In the genomic region with DNA sequence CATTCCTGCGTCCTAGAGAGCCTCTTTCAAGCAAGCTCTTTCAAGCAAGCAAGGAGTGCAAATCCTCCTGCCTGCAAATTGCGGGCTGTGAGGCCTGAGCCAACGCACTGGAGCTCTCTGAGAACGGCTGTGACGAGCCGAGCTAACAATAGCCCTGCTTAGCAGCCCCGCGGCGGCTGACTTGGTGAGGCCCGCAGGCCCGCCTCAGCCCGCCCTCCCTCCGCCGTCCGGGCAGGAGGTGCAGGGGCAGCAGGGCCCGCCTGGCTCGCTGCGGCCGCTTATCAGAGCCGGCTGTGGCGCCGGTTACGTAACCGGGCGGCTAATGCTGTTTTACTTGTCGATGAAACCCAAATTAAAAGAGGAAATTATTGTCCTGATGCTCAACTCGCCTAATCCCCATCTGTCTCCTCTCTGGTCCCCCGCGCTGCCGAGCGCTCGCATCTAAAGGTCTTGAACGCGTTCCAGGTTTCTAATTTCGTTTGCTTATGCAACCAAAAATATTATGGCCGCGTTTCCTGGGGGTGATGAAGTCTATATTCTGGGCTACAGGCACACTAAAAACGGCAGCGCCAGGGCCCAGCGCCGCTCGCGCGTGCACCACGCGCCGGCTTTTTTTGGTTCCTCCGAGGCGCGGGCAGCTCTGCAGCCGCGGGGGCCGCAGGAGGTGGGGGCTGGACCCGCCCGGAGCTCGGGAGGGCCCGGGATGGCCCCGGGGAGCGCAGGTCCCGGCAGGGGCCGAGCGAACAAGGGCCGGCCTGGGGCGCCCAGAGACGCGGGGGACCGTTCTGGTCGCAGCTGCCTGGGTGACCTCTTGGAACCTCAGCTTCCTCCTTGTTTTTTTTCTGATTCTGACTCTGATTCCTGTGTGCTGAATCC, we compare ENCODE assay signal across 1 cellular context.
TF ChIP-seq lines count a peak whose summit lies in the region.

No MANE protein-coding gene starts in this region.

TF ChIP-seq in HepG2, 621 proteins besides CTCF, POLR2A, EP300 and RAD21 (continued from another document and continues in another):
- TF ChIP-seq, protein P1, sequence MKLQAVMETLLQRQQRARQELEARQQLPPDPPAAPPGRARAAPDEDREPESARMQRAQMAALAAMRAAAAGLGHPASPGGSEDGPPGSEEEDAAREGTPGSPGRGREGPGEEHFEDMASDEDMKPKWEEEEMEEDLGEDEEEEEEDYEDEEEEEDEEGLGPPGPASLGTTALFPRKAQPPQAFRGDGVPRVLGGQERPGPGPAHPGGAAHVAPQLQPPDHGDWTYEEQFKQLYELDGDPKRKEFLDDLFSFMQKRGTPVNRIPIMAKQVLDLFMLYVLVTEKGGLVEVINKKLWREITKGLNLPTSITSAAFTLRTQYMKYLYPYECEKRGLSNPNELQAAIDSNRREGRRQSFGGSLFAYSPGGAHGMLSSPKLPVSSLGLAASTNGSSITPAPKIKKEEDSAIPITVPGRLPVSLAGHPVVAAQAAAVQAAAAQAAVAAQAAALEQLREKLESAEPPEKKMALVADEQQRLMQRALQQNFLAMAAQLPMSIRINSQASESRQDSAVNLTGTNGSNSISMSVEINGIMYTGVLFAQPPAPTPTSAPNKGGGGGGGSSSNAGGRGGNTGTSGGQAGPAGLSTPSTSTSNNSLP (IDR thresholded peaks at IDR 0.05; ENCODE audit: low read depth, low read length) = peak; percentile 46
- TF ChIP-seq ZNF737 (CRISPR knock-in tag; IDR thresholded peaks at IDR 0.05; ENCODE audit: borderline replicate concordance) = peak; percentile 81
- TF ChIP-seq NCOA5 (CRISPR knock-in tag; IDR thresholded peaks at IDR 0.05) = no peak
- TF ChIP-seq LCORL (IDR thresholded peaks at IDR 0.05) = no peak
- TF ChIP-seq LCORL (CRISPR knock-in tag; IDR thresholded peaks at IDR 0.05) = peak; percentile 94
- TF ChIP-seq, protein P2, sequence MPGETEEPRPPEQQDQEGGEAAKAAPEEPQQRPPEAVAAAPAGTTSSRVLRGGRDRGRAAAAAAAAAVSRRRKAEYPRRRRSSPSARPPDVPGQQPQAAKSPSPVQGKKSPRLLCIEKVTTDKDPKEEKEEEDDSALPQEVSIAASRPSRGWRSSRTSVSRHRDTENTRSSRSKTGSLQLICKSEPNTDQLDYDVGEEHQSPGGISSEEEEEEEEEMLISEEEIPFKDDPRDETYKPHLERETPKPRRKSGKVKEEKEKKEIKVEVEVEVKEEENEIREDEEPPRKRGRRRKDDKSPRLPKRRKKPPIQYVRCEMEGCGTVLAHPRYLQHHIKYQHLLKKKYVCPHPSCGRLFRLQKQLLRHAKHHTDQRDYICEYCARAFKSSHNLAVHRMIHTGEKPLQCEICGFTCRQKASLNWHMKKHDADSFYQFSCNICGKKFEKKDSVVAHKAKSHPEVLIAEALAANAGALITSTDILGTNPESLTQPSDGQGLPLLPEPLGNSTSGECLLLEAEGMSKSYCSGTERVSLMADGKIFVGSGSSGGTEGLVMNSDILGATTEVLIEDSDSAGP (CRISPR knock-in tag; IDR thresholded peaks at IDR 0.05; ENCODE audit: borderline replicate concordance) = peak; percentile 89; the same call in 1 of the 2 replicates
- TF ChIP-seq, protein P3, sequence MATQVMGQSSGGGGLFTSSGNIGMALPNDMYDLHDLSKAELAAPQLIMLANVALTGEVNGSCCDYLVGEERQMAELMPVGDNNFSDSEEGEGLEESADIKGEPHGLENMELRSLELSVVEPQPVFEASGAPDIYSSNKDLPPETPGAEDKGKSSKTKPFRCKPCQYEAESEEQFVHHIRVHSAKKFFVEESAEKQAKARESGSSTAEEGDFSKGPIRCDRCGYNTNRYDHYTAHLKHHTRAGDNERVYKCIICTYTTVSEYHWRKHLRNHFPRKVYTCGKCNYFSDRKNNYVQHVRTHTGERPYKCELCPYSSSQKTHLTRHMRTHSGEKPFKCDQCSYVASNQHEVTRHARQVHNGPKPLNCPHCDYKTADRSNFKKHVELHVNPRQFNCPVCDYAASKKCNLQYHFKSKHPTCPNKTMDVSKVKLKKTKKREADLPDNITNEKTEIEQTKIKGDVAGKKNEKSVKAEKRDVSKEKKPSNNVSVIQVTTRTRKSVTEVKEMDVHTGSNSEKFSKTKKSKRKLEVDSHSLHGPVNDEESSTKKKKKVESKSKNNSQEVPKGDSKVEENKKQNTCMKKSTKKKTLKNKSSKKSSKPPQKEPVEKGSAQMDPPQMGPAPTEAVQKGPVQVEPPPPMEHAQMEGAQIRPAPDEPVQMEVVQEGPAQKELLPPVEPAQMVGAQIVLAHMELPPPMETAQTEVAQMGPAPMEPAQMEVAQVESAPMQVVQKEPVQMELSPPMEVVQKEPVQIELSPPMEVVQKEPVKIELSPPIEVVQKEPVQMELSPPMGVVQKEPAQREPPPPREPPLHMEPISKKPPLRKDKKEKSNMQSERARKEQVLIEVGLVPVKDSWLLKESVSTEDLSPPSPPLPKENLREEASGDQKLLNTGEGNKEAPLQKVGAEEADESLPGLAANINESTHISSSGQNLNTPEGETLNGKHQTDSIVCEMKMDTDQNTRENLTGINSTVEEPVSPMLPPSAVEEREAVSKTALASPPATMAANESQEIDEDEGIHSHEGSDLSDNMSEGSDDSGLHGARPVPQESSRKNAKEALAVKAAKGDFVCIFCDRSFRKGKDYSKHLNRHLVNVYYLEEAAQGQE (IDR thresholded peaks at IDR 0.05; ENCODE audit: borderline replicate concordance in 1 of 2, low read depth in 1 of 2, low read length in 2 of 2) = no peak
- no peak for TF ChIP-seq ZNF468 (CRISPR knock-in tag; IDR thresholded peaks at IDR 0.05)
- TF ChIP-seq ZSCAN22 (CRISPR knock-in tag; IDR thresholded peaks at IDR 0.05) = no peak; the same call in 1 of the 2 replicates
- TF ChIP-seq, protein P4, sequence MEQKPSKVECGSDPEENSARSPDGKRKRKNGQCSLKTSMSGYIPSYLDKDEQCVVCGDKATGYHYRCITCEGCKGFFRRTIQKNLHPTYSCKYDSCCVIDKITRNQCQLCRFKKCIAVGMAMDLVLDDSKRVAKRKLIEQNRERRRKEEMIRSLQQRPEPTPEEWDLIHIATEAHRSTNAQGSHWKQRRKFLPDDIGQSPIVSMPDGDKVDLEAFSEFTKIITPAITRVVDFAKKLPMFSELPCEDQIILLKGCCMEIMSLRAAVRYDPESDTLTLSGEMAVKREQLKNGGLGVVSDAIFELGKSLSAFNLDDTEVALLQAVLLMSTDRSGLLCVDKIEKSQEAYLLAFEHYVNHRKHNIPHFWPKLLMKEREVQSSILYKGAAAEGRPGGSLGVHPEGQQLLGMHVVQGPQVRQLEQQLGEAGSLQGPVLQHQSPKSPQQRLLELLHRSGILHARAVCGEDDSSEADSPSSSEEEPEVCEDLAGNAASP (CRISPR knock-in tag; IDR thresholded peaks at IDR 0.05; ENCODE audit: borderline replicate concordance) = no peak; the same call in none of the 2 replicates
- 0 out of 4 replicates have a peak, but pooled peaks of 1 of the 2 experiments have one; percentile 19 for TF ChIP-seq NR2F1 (CRISPR knock-in tag; IDR thresholded peaks at IDR 0.05)
- TF ChIP-seq, protein P5, sequence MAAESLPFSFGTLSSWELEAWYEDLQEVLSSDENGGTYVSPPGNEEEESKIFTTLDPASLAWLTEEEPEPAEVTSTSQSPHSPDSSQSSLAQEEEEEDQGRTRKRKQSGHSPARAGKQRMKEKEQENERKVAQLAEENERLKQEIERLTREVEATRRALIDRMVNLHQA (CRISPR knock-in tag; IDR thresholded peaks at IDR 0.05) = no peak
- TF ChIP-seq, protein P6, sequence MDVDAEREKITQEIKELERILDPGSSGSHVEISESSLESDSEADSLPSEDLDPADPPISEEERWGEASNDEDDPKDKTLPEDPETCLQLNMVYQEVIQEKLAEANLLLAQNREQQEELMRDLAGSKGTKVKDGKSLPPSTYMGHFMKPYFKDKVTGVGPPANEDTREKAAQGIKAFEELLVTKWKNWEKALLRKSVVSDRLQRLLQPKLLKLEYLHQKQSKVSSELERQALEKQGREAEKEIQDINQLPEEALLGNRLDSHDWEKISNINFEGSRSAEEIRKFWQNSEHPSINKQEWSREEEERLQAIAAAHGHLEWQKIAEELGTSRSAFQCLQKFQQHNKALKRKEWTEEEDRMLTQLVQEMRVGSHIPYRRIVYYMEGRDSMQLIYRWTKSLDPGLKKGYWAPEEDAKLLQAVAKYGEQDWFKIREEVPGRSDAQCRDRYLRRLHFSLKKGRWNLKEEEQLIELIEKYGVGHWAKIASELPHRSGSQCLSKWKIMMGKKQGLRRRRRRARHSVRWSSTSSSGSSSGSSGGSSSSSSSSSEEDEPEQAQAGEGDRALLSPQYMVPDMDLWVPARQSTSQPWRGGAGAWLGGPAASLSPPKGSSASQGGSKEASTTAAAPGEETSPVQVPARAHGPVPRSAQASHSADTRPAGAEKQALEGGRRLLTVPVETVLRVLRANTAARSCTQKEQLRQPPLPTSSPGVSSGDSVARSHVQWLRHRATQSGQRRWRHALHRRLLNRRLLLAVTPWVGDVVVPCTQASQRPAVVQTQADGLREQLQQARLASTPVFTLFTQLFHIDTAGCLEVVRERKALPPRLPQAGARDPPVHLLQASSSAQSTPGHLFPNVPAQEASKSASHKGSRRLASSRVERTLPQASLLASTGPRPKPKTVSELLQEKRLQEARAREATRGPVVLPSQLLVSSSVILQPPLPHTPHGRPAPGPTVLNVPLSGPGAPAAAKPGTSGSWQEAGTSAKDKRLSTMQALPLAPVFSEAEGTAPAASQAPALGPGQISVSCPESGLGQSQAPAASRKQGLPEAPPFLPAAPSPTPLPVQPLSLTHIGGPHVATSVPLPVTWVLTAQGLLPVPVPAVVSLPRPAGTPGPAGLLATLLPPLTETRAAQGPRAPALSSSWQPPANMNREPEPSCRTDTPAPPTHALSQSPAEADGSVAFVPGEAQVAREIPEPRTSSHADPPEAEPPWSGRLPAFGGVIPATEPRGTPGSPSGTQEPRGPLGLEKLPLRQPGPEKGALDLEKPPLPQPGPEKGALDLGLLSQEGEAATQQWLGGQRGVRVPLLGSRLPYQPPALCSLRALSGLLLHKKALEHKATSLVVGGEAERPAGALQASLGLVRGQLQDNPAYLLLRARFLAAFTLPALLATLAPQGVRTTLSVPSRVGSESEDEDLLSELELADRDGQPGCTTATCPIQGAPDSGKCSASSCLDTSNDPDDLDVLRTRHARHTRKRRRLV (CRISPR knock-in tag; IDR thresholded peaks at IDR 0.05) = 0 out of 2 replicates have a peak, but pooled peaks have one; percentile 71
- peak; percentile 56; the same call in 1 of the 2 replicates for TF ChIP-seq ZNF33B (CRISPR knock-in tag; IDR thresholded peaks at IDR 0.05)
- no peak; the same call in 1 of the 2 replicates for TF ChIP-seq ZFAT (CRISPR knock-in tag; conservative IDR thresholded peaks at IDR 0.05)
- TF ChIP-seq XRCC5 (optimal IDR thresholded peaks at IDR 0.05; ENCODE audit: low read length) = no peak
- TF ChIP-seq NFYB (CRISPR knock-in tag; IDR thresholded peaks at IDR 0.05) = no peak
- TF ChIP-seq, protein P7, sequence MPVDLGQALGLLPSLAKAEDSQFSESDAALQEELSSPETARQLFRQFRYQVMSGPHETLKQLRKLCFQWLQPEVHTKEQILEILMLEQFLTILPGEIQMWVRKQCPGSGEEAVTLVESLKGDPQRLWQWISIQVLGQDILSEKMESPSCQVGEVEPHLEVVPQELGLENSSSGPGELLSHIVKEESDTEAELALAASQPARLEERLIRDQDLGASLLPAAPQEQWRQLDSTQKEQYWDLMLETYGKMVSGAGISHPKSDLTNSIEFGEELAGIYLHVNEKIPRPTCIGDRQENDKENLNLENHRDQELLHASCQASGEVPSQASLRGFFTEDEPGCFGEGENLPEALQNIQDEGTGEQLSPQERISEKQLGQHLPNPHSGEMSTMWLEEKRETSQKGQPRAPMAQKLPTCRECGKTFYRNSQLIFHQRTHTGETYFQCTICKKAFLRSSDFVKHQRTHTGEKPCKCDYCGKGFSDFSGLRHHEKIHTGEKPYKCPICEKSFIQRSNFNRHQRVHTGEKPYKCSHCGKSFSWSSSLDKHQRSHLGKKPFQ (CRISPR knock-in tag; IDR thresholded peaks at IDR 0.05; ENCODE audit: insufficient replicate concordance) = no peak
- TF ChIP-seq ZNF333 (CRISPR knock-in tag; IDR thresholded peaks at IDR 0.05; ENCODE audit: borderline replicate concordance) = peak; percentile 97
- peak; percentile 33; the same call in 1 of the 2 replicates for TF ChIP-seq MIER3 (CRISPR knock-in tag; IDR thresholded peaks at IDR 0.05; ENCODE audit: borderline replicate concordance)
- peak; percentile 81 for TF ChIP-seq ASH2L (IDR thresholded peaks at IDR 0.05; ENCODE audit: insufficient read length, low read depth, low read length)
- TF ChIP-seq MEIS2 (CRISPR knock-in tag; IDR thresholded peaks at IDR 0.05) = 0 out of 2 replicates have a peak, but pooled peaks have one; percentile 46
- TF ChIP-seq REL (CRISPR knock-in tag; conservative IDR thresholded peaks at IDR 0.05) = no peak
- peak; percentile 15; the same call in 1 of the 2 replicates for TF ChIP-seq ZNF225 (CRISPR knock-in tag; IDR thresholded peaks at IDR 0.05)
- no peak for TF ChIP-seq ZNF749 (CRISPR knock-in tag; IDR thresholded peaks at IDR 0.05; ENCODE audit: borderline replicate concordance)
- no peak for TF ChIP-seq ZNF3 (CRISPR knock-in tag; IDR thresholded peaks at IDR 0.05)
- TF ChIP-seq MAF1 (CRISPR knock-in tag; IDR thresholded peaks at IDR 0.05; ENCODE audit: borderline replicate concordance) = no peak
- TF ChIP-seq SAFB2 (CRISPR knock-in tag; IDR thresholded peaks at IDR 0.05; ENCODE audit: borderline replicate concordance, low read depth) = no peak
- TF ChIP-seq NR2F2 (IDR thresholded peaks at IDR 0.05; ENCODE audit: borderline replicate concordance, low read depth) = peak; percentile 13; the same call in 1 of the 2 replicates
- TF ChIP-seq, protein P8, sequence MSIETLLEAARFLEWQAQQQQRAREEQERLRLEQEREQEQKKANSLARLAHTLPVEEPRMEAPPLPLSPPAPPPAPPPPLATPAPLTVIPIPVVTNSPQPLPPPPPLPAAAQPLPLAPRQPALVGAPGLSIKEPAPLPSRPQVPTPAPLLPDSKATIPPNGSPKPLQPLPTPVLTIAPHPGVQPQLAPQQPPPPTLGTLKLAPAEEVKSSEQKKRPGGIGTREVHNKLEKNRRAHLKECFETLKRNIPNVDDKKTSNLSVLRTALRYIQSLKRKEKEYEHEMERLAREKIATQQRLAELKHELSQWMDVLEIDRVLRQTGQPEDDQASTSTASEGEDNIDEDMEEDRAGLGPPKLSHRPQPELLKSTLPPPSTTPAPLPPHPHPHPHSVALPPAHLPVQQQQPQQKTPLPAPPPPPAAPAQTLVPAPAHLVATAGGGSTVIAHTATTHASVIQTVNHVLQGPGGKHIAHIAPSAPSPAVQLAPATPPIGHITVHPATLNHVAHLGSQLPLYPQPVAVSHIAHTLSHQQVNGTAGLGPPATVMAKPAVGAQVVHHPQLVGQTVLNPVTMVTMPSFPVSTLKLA (IDR thresholded peaks at IDR 0.05) = no peak
- no peak for TF ChIP-seq SOX13 (IDR thresholded peaks at IDR 0.05)
- TF ChIP-seq SOX13 (CRISPR knock-in tag; conservative IDR thresholded peaks at IDR 0.05 in 1 of 2, IDR thresholded peaks at IDR 0.05 in 1 of 2) = peak in 1 of 2 experiments; percentile 71; a peak in 2 of 4 replicates
- TF ChIP-seq HNF4G (IDR thresholded peaks at IDR 0.05; ENCODE audit: borderline replicate concordance, low read depth, low read length) = no peak
- TF ChIP-seq HNF4G (CRISPR knock-in tag; IDR thresholded peaks at IDR 0.05; ENCODE audit: borderline replicate concordance, low read depth) = no peak
- TF ChIP-seq ZNF24 (IDR thresholded peaks at IDR 0.05) = no peak
- peak; percentile 27; the same call in 1 of the 3 replicates for TF ChIP-seq MXI1 (IDR thresholded peaks at IDR 0.05; ENCODE audit: borderline replicate concordance, low read depth, low read length)
- TF ChIP-seq ZNF75D (CRISPR knock-in tag; IDR thresholded peaks at IDR 0.05; ENCODE audit: borderline replicate concordance) = no peak
- TF ChIP-seq MTF1 (CRISPR knock-in tag; IDR thresholded peaks at IDR 0.05) = peak; percentile 71
- no peak; the same call in 1 of the 2 replicates for TF ChIP-seq ZNF546 (CRISPR knock-in tag; conservative IDR thresholded peaks at IDR 0.05)
- TF ChIP-seq KLF11 (CRISPR knock-in tag; IDR thresholded peaks at IDR 0.05) = no peak
- TF ChIP-seq CEBPG (CRISPR knock-in tag; IDR thresholded peaks at IDR 0.05) = peak; percentile 89
- TF ChIP-seq TBL1XR1 (IDR thresholded peaks at IDR 0.05; ENCODE audit: borderline replicate concordance, low read length, partially characterized antibody) = no peak
